8 cellular contexts compared by ENCODE assay signal in the genomic region with DNA sequence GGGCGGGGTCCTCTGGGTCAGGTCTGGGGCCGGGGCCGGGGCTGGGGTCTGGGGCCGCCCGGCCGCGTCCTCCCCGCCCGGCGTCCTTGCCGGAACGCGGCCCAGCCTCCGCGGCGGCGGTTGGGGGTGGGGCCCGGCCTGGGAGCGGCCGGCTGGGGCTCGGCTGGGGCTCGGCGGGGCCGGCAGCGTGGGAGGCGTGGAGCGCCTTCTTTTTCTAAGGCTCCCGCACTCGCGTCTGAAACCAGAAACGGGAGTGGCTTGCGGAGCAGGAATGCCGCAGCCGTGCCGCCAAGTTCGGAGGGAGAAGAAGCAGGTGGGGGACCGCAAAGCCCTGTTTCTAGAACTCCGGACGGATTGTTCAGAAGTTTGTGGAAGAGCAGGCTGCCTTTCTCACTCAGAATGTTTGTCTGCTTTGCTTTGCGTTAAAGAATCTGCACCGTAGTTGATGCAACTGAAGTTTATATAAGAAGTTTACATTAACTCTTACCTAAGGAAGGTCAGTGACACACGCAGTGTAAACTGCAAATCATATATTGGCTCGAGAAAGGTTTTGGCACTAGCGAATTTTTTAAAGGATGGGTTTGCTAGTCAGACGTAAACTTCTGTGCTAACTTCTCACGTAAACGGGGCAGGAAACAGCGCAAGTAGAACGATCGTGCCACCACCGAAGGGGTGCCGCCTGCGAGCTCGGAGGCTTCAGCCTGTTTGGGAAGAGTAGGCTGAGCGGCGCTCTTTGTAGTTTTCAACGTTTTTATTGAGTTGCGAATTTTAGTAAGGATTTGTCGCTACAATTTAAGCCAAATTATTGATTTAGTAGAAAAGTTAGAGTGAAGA. TPM values are rescaled to one million over a fixed set of nuclear protein-coding genes. Genes with fewer than 3 reads are reported as not detected.
DNase-seq lines count a peak whose midpoint lies in the region; ATAC-seq, FAIRE-seq and TF ChIP-seq lines count a peak whose summit lies in the region.

No MANE protein-coding gene starts in this region.

- no peak for TF ChIP-seq POLR2A in GM12878 (IDR thresholded peaks at IDR 0.05; ENCODE audit: low read depth, low read length)

- H3K79me2 ChIP-seq in GM12878 (ENCODE audit: control insufficient read depth, insufficient read depth, low read length): peaks cover 51% of the 10 kb centered on the region

- H3K27me3 Mint-ChIP-seq in CD4-positive, alpha-beta T cell: peaks cover 4% of the 10 kb centered on the region

- in situ Hi-C loops in GM12878 (cut with MboI): no loop called here

- TF ChIP-seq EP300 in GM12878 (IDR thresholded peaks at IDR 0.05; ENCODE audit: borderline replicate concordance in 1 of 2, control insufficient read depth in 1 of 2, low read depth in 2 of 2, low read length in 2 of 2): no peak

- BruUV-seq in GM12878 (replicated peaks; lab: Mats Ljungman, UMichigan): no TSS peak

- peaks cover 43% of the 10 kb centered on the region for H3K4me1 Mint-ChIP-seq in CD4-positive, alpha-beta T cell (ENCODE audit: low read depth)

- peaks cover 39% of the 10 kb centered on the region for H3K36me3 Mint-ChIP-seq in CD4-positive, alpha-beta T cell (ENCODE audit: low read depth)

- H3K4me2 ChIP-seq in GM12878 (ENCODE audit: control insufficient read depth, insufficient read depth): peak overlapping the region; percentile 85

- intact Hi-C loops in CD4-positive, alpha-beta T cell (cut with DNase I, micrococcal nuclease): loop anchor here in 1 of 2 experiments (2.0 to 5.0 kb wide), 4 partner anchors 50 to 445 kb away; partner anchors contain the start of genes LMBR1 and NOM1
- intact Hi-C loops in GM12878 (cut with micrococcal nuclease; ENCODE audit: unreplicated experiment): loop anchor here (5.0 kb wide), 1 partner anchor 200 kb away; the partner anchor contains the start of gene UBE3C

- H4K20me1 ChIP-seq in GM12878 (ENCODE audit: control insufficient read depth, insufficient read depth): no peaks in the 10 kb centered on the region

- POLR2A ChIA-PET in CD4-positive, alpha-beta T cell (lab: Charles Lee): interaction anchor here (0.6 to 4.4 kb wide), 11 partner anchors 10 to 444 kb away, joined by 3 to 38 read pairs (median 4); partner anchors contain the start of gene LMBR1
- POLR2A ChIA-PET in GM12878 (lab: Charles Lee): interaction anchor here (0.9 to 3.2 kb wide), 5 partner anchors 9 to 451 kb away, joined by 3 to 21 read pairs (median 5); no protein-coding TSS in a partner anchor

- H3K4me3 Mint-ChIP-seq in CD4-positive, alpha-beta T cell: peak overlapping the region; percentile 89

- H3K9me3 Mint-ChIP-seq in CD4-positive, alpha-beta T cell: no peaks in the 10 kb centered on the region

- SMC1A ChIA-PET in GM12878 (lab: Charles Lee; ENCODE audit: uncharacterized antibody, unreplicated experiment): interaction anchor here (0.6 to 2.9 kb wide), 5 partner anchors 12 to 87 kb away, joined by 3 to 12 read pairs (median 6); no protein-coding TSS in a partner anchor

- H3K4me1 ChIP-seq in GM12878 (ENCODE audit: control insufficient read depth, insufficient read depth, low read length): peaks cover 22% of the 10 kb centered on the region
- H3K4me1 ChIP-seq in iPS-20b (ENCODE audit: insufficient read depth, low read length): peaks cover 12% of the 10 kb centered on the region

- H3K27me3 ChIP-seq in CD4-positive, alpha-beta T cell (ENCODE audit: control insufficient read depth, insufficient read depth, low read length): no peaks in the 10 kb centered on the region
- H3K27me3 ChIP-seq in GM12878 (replicated peaks in 1 of 2; ENCODE audit: control insufficient read depth in 2 of 2, insufficient read depth in 2 of 2, low read length in 1 of 2) (no peaks in the 10 kb centered on the region), iPS-20b (ENCODE audit: insufficient read depth, low read length) (peaks cover 10% of the 10 kb centered on the region; the same call in 1 of the 2 replicates)

- no peak for TF ChIP-seq CTCF in CD4-positive, alpha-beta T cell (IDR thresholded peaks at IDR 0.05)
- no peak for TF ChIP-seq CTCF in GM12878 (IDR thresholded peaks at IDR 0.05 in 2 of 3, conservative IDR thresholded peaks at IDR 0.05 in 1 of 3; ENCODE audit: control insufficient read depth in 2 of 3, extremely low read depth in 1 of 3, insufficient read depth in 1 of 3, low read depth in 3 of 3, low read length in 3 of 3)

- FAIRE-seq in GM12878 (lab: Jason Lieb, UNC): peak; percentile 41

- H3K9me3 ChIP-seq in CD4-positive, alpha-beta T cell (ENCODE audit: control insufficient read depth, low read length): no peaks in the 10 kb centered on the region
- H3K9me3 ChIP-seq in GM12878 (replicated peaks; ENCODE audit: control insufficient read depth, insufficient read depth, low read length) (no peaks in the 10 kb centered on the region), iPS-20b (ENCODE audit: insufficient read depth, low read depth, low read length) (no peaks in the 10 kb centered on the region)

- H3K4me3 ChIP-seq in GM12878 (peak overlapping the region; percentile 85), iPS-20b (ENCODE audit: low read length) (peak overlapping the region; percentile 92)

- peak overlapping the region; percentile 85 for H3K27ac ChIP-seq in CD4-positive, alpha-beta T cell (ENCODE audit: low read depth, low read length)
- peak overlapping the region; percentile 66 for H3K27ac ChIP-seq in GM12878 (ENCODE audit: control insufficient read depth, insufficient read depth)
- H3K27ac ChIP-seq in iPS-20b (ENCODE audit: low read length): no peak overlapping the region

- CTCF ChIA-PET in CD4-positive, alpha-beta T cell (lab: Charles Lee): interaction anchor here (0.8 to 1.3 kb wide), 3 partner anchors 35 to 388 kb away, joined by 3 to 4 read pairs (median 4); partner anchors contain the start of gene NOM1
- CTCF ChIA-PET in GM12878 (lab: Yijun Ruan, JAX): interaction anchor here (1.0 to 4.1 kb wide), 8 partner anchors 8 to 1640 kb away, joined by 3 to 40 read pairs (median 8); no protein-coding TSS in a partner anchor

- H3K36me3 ChIP-seq in GM12878 (ENCODE audit: control insufficient read depth in 2 of 2, insufficient read depth in 2 of 2, low read length in 1 of 2) (no peaks in the 10 kb centered on the region), iPS-20b (ENCODE audit: insufficient read depth, low read depth, low read length) (peaks cover 5% of the 10 kb centered on the region; the same call in 1 of the 2 replicates)

- RAD21 ChIA-PET in GM12878 (lab: Charles Lee; ENCODE audit: unreplicated experiment): interaction anchor here (1.4 to 2.1 kb wide), 4 partner anchors 12 to 49 kb away, joined by 3 to 15 read pairs (median 4); no protein-coding TSS in a partner anchor

- no peak overlapping the region for H2AFZ ChIP-seq in GM12878 (ENCODE audit: control insufficient read depth, low read depth, low read length)

- peak; percentile 58 for ATAC-seq in CD4-positive, alpha-beta T cell (ENCODE audit: poor library complexity)
- ATAC-seq in GM19438 (IDR thresholded peaks at IDR 0.05; ENCODE audit: low read depth, unreplicated experiment) (peak; percentile 52), HG03565 (IDR thresholded peaks at IDR 0.05; ENCODE audit: unreplicated experiment) (peak; percentile 16), GM12878 (peak; percentile 78)

- TF ChIP-seq RAD21 in GM12878 (IDR thresholded peaks at IDR 0.05; ENCODE audit: insufficient read depth, low read depth, low read length): no peak

- H3K27ac Mint-ChIP-seq in CD4-positive, alpha-beta T cell: peak overlapping the region; percentile 99

- DNase-seq in CD4-positive, alpha-beta T cell: peak; percentile 27 to 60 (median 44)
- DNase-seq in T-helper 9 cell (peak; percentile 45), GM12878 (ENCODE audit: low read depth, low spot score) (no peak), NCI-H1048 (lab: John Stamatoyannopoulos, UW) (no peak)
- peak; percentile 24 to 59 for DNase-seq in stimulated activated CD4-positive, alpha-beta T cell treated with anti-CD3 and anti-CD28 coated beads, Interleukin-12 subunit alpha, Interleukin-12 subunit beta, amount 100 ng/mL, for 24 hours (ENCODE audit: low read depth in 2 of 2)

- peak overlapping the region; percentile 70 for H3K9ac ChIP-seq in GM12878 (ENCODE audit: control insufficient read depth, insufficient read depth, low read length)
- H3K9ac ChIP-seq in iPS-20b (ENCODE audit: low read depth, low read length): peak overlapping the region; percentile 84

- WGBS in GM12878 (ENCODE audit: insufficient coverage, insufficient replicate concordance, low lambda C conversion rate, missing lambda C conversion rate): under 1% methylated on average over 49 of the region's 59 CpGs

TF ChIP-seq in GM12878, 131 proteins besides CTCF, POLR2A, EP300 and RAD21 (continues in another document):
- TF ChIP-seq EGR1 (IDR thresholded peaks at IDR 0.05; ENCODE audit: borderline replicate concordance in 1 of 2, low read depth in 2 of 2, low read length in 2 of 2) (peak in 1 of 2 experiments; percentile 70; a peak in 2 of 3 replicates), TCF3 (IDR thresholded peaks at IDR 0.05; ENCODE audit: borderline replicate concordance, insufficient read depth, low read depth, low read length) (no peak), BACH1 (IDR thresholded peaks at IDR 0.05; ENCODE audit: borderline replicate concordance) (peak; percentile 12; the same call in 1 of the 2 replicates)

RNA-seq across cellular contexts. Expression of gene DNAJB6, which starts 0.7 kb away (rescaled TPM):
- total RNA-seq in CD4-positive, alpha-beta T cell: 100 to 1,000 TPM; 232 to 242 TPM
- total RNA-seq in GM12878 (2013; cell fraction: nucleolus; rRNA removed): 97.5 and 113 TPM in 2 replicates
- total RNA-seq in GM12878 (2014; rRNA removed) (34.5 and 42.0 TPM in 2 replicates), GM12878 (2014; rRNA removed; fragmentation: Illumina TruSeq; extraction: Trizol) (51.7 and 53.6 TPM in 2 replicates), GM12878 (2021) (49.0 and 52.5 TPM in 2 replicates)
- polyA plus RNA-seq in GM12878 (2011; ENCODE audit: low read depth): 27.3 TPM
- polyA plus RNA-seq in GM12878 (2011; rRNA removed) (56.7 and 60.3 TPM in 2 replicates), GM12878 (2014; fragmentation: Illumina TruSeq; extraction: Trizol) (66.0 and 66.9 TPM in 2 replicates), GM12878 (2014; fragmentation: Nextera tagmentation; extraction: Ambion mirVana) (10 to 100 TPM; 38.1 to 38.2 TPM), GM12878 (2014; rRNA removed) (46.7 and 48.4 TPM in 2 replicates), GM12878 (2016; fragmentation: Nextera tagmentation; extraction: Ambion mirVana) (100 to 1,000 TPM; 107 to 117 TPM)
- 20.9 and 21.0 TPM in 2 replicates for polyA plus RNA-seq in GM12878 (2011; cell fraction: cytosol; rRNA removed)
- 43.3 and 59.8 TPM in 2 replicates for polyA plus RNA-seq in GM12878 (2011; cell fraction: nucleus; rRNA removed)
- 40.9 and 45.0 TPM in 2 replicates for polyA plus RNA-seq in GM12878 (2012)
- polyA minus RNA-seq in GM12878 (2011; rRNA and poly(A)+ RNA removed): 19.4 and 24.1 TPM in 2 replicates
- polyA minus RNA-seq in GM12878 (2011; cell fraction: cytosol; rRNA and poly(A)+ RNA removed): 13.8 and 14.2 TPM in 2 replicates
- 18.9 and 38.2 TPM in 2 replicates for polyA minus RNA-seq in GM12878 (2011; cell fraction: nucleus; rRNA and poly(A)+ RNA removed)

Comparison
In these comparisons a context has a peak if more than half of its experiments do, and no peak if none do; other contexts are left out.
1. ATAC-seq: peak in every context shown above with its lines; median percentile 78 in GM12878; 58 in CD4-positive, alpha-beta T cell; 52 in GM19438; 16 in HG03565.
2. DNase-seq: peak in CD4-positive, alpha-beta T cell (10 of 10), T-helper 9 cell (single experiment) and stimulated activated CD4-positive, alpha-beta T cell treated with anti-CD3 and anti-CD28 coated beads, Interleukin-12 subunit alpha, Interleukin-12 subunit beta, amount 100 ng/mL, for 24 hours (2 of 2); none in GM12878 (single experiment) and NCI-H1048 (single experiment).